In the genomic region with DNA sequence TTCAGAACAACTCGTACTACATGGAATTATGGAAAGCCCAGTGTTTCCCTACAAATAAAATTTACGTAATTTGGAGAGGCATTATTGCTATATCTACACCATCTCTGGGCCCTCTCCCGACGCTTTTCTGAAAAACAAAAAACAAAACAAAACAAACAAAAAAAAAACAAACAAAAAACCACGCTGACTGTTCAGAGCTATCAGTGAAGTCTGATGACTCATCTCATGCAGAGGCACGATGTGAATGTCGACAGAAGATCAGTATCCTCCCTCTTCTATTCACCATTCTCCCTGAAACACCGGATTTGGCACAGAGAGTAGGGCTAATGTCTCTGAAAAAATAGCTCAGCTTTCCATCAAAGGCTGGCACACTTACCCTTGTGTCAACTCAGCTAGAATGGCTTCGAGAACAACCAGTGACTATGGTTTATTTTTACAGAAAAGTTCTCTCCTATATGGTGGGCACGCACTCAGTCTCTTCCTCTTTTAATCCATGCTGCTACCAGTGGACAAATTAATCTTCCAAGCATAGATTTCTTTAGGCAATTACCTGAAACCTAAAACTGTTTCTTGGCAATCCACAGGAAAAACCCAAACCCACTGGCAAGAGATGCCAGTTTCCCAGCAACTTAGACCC, we compare ENCODE assay signal across 8 cellular contexts. TPM values are rescaled to one million over a fixed set of nuclear protein-coding genes. Genes with fewer than 3 reads are reported as not detected.
A peak's percentile ranks its signal among the peaks of the same experiment; 100 is the strongest.
DNase-seq lines count a peak whose midpoint lies in the region; ATAC-seq and TF ChIP-seq lines count a peak whose summit lies in the region.

No MANE protein-coding gene starts in this region.

- intact Hi-C loops in posterior cingulate gyrus (cut with DNase I): no loop called here

- H3K36me3 Mint-ChIP-seq in CD4-positive, CD25-positive, alpha-beta regulatory T cell: peaks cover 14% of the 10 kb centered on the region
- H3K36me3 Mint-ChIP-seq in chondrocyte (ENCODE audit: low read depth) (peaks cover 3% of the 10 kb centered on the region), nephron progenitor cell (ENCODE audit: low read depth) (peaks cover 26% of the 10 kb centered on the region)

- peak overlapping the region; percentile 86 for H3K27ac ChIP-seq in CD4-positive, CD25-positive, alpha-beta regulatory T cell (ENCODE audit: insufficient read depth, low read length, poor library complexity, severe bottlenecking)
- no peak overlapping the region for H3K27ac ChIP-seq in MM.1S (ENCODE audit: low read length)

- peaks cover 39 to 63% (median 53%) of the 10 kb centered on the region in 4 donors for H3K4me1 Mint-ChIP-seq in CD4-positive, CD25-positive, alpha-beta regulatory T cell
- H3K4me1 Mint-ChIP-seq in chondrocyte (ENCODE audit: low read depth) (peaks cover 24% of the 10 kb centered on the region), nephron progenitor cell (peaks cover 32% of the 10 kb centered on the region)

- no peak for ATAC-seq in CD4-positive, CD25-positive, alpha-beta regulatory T cell (ENCODE audit: low read depth in 2 of 2)
- ATAC-seq in GM18873 (IDR thresholded peaks at IDR 0.05; ENCODE audit: low FRiP score, unreplicated experiment): no peak

- peak overlapping the region; percentile 45 to 96 (median 94) for H3K27ac Mint-ChIP-seq in CD4-positive, CD25-positive, alpha-beta regulatory T cell
- H3K27ac Mint-ChIP-seq in chondrocyte (ENCODE audit: unreplicated experiment) (no peak overlapping the region), nephron progenitor cell (no peak overlapping the region)

- DNase-seq in CD4-positive, CD25-positive, alpha-beta regulatory T cell: no peak
- DNase-seq in MM.1S: no peak
- DNase-seq in chondrocyte (ENCODE audit: low spot score): no peak
- no peak for DNase-seq in nephron progenitor cell
- DNase-seq in cortex of kidney (lab: John Stamatoyannopoulos, UW): no peak
- DNase-seq in posterior cingulate gyrus: no peak
- no peak for DNase-seq in activated CD4-positive, alpha-beta T cell treated with anti-CD3 and anti-CD28 coated beads for 1 hour

- no peaks in the 10 kb centered on the region for H3K9me3 ChIP-seq in CD4-positive, CD25-positive, alpha-beta regulatory T cell (ENCODE audit: control insufficient read depth in 2 of 2, low read length in 2 of 2)
- no peaks in the 10 kb centered on the region for H3K9me3 ChIP-seq in MM.1S (replicated peaks; ENCODE audit: insufficient read depth, low read length)

- no peak overlapping the region for H3K9ac ChIP-seq in MM.1S (ENCODE audit: low read length)

- peaks cover 52% of the 10 kb centered on the region for H3K4me1 ChIP-seq in CD4-positive, CD25-positive, alpha-beta regulatory T cell (ENCODE audit: control insufficient read depth, insufficient read depth, low read length, poor library complexity, severe bottlenecking)
- peaks cover 28% of the 10 kb centered on the region for H3K4me1 ChIP-seq in MM.1S (ENCODE audit: low read length)

- H3K9me3 Mint-ChIP-seq in CD4-positive, CD25-positive, alpha-beta regulatory T cell: peaks cover 0 to 2% (median 0%) of the 10 kb centered on the region in 7 donors
- no peaks in the 10 kb centered on the region for H3K9me3 Mint-ChIP-seq in chondrocyte (ENCODE audit: low read depth)
- no peaks in the 10 kb centered on the region for H3K9me3 Mint-ChIP-seq in nephron progenitor cell

- no peaks in the 10 kb centered on the region for H4K20me1 ChIP-seq in MM.1S (ENCODE audit: insufficient read depth, low read length)

- H3K4me3 ChIP-seq in CD4-positive, CD25-positive, alpha-beta regulatory T cell (ENCODE audit: low read depth, low read length): peak overlapping the region; percentile 99
- H3K4me3 ChIP-seq in MM.1S (ENCODE audit: low read length): no peak overlapping the region

- H3K27me3 Mint-ChIP-seq in CD4-positive, CD25-positive, alpha-beta regulatory T cell: no peaks in the 10 kb centered on the region
- H3K27me3 Mint-ChIP-seq in chondrocyte (ENCODE audit: low read depth): peaks cover 5% of the 10 kb centered on the region
- peaks cover 10% of the 10 kb centered on the region for H3K27me3 Mint-ChIP-seq in nephron progenitor cell (ENCODE audit: low read depth, poor library complexity)

- no peaks in the 10 kb centered on the region for H3K9me2 ChIP-seq in MM.1S (replicated peaks; ENCODE audit: insufficient read depth, low read length)

- no peak overlapping the region for H2AFZ ChIP-seq in MM.1S (ENCODE audit: low read length)

- H3K4me3 Mint-ChIP-seq in CD4-positive, CD25-positive, alpha-beta regulatory T cell: peak overlapping the region; percentile 84 to 98 (median 93)
- H3K4me3 Mint-ChIP-seq in chondrocyte (ENCODE audit: unreplicated experiment): peak overlapping the region; percentile 82
- peak overlapping the region; percentile 96 for H3K4me3 Mint-ChIP-seq in nephron progenitor cell

- peaks cover 17% of the 10 kb centered on the region for H3F3A ChIP-seq in MM.1S (ENCODE audit: insufficient read depth, low read length)

- TF ChIP-seq CTCF in MM.1S (IDR thresholded peaks at IDR 0.05; ENCODE audit: low read length): no peak
- no peak for TF ChIP-seq CTCF in chondrocyte (IDR thresholded peaks at IDR 0.05)
- TF ChIP-seq CTCF in nephron progenitor cell (IDR thresholded peaks at IDR 0.05): no peak

- no peaks in the 10 kb centered on the region for H3K27me3 ChIP-seq in CD4-positive, CD25-positive, alpha-beta regulatory T cell (ENCODE audit: control insufficient read depth, insufficient read depth, low read length)
- H3K27me3 ChIP-seq in MM.1S (replicated peaks; ENCODE audit: insufficient read depth, low read length): no peaks in the 10 kb centered on the region

- H3K79me2 ChIP-seq in MM.1S (ENCODE audit: low read length): peaks cover 50% of the 10 kb centered on the region

- peaks cover 25% of the 10 kb centered on the region for H3K36me3 ChIP-seq in CD4-positive, CD25-positive, alpha-beta regulatory T cell (ENCODE audit: control insufficient read depth, insufficient read depth, low read length)
- no peaks in the 10 kb centered on the region for H3K36me3 ChIP-seq in MM.1S (replicated peaks; ENCODE audit: insufficient read depth, low read length)

- peak overlapping the region; percentile 94; the same call in 1 of the 2 replicates for H3K4me2 ChIP-seq in MM.1S (ENCODE audit: low read depth, low read length)

RNA-seq across cellular contexts. Expression of gene CRBN, which starts 1.5 kb away (rescaled TPM):
- 137 TPM for total RNA-seq in CD4-positive, CD25-positive, alpha-beta regulatory T cell
- 100 to 1,000 TPM; 129 to 179 (median 169) TPM for polyA plus RNA-seq in CD4-positive, CD25-positive, alpha-beta regulatory T cell
- total RNA-seq in chondrocyte: 27.5 to 33.2 TPM (median 28.0 TPM) in 3 replicates

RNA-seq across cellular contexts. Expression of gene TRNT1, which starts 51.2 kb away (rescaled TPM):
- total RNA-seq in CD4-positive, CD25-positive, alpha-beta regulatory T cell: 29.0 TPM
- polyA plus RNA-seq in CD4-positive, CD25-positive, alpha-beta regulatory T cell: 10 to 100 TPM; 20.3 to 27.2 (median 25.3) TPM
- total RNA-seq in chondrocyte: 23.1 to 24.4 TPM (median 24.3 TPM) in 3 replicates

Comparison
In these comparisons a context has a peak if more than half of its experiments do, and no peak if none do; other contexts are left out.
1. H3K27ac Mint-ChIP-seq: peak in CD4-positive, CD25-positive, alpha-beta regulatory T cell (3 of 3); none in chondrocyte (single experiment) and nephron progenitor cell (single experiment).
2. Peak in every context shown above with its lines, with median percentiles within 50 percentile points of each other: H3K4me3 Mint-ChIP-seq.